Comparison of ENCODE assay signal across 1 cellular context in the genomic region with DNA sequence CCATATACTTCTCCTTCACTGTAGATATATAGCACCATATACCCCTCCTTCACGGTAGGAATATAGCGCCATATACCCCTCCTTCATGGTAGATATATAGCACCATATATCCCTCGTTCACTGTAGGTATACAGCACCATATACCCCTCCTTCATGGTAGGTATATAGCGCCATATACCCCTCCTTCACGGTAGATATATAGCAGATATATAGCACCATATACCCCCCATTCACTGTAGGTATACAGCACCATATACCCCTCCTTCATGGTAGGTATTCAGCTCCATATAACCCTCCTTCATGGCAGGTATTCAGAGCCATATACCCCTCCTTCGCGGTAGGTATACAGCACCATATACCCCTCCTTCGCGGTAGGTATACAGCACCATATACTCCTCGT.
TF ChIP-seq lines count a peak whose summit lies in the region.

No MANE protein-coding gene starts in this region.

TF ChIP-seq in HEK293, 187 proteins besides CTCF, POLR2A, EP300 and RAD21 (continued from another document):
- no peak for TF ChIP-seq ZNF18 (tag by site-specific recombination; IDR thresholded peaks at IDR 0.05)
- no peak for TF ChIP-seq BCL11B (tag by site-specific recombination; IDR thresholded peaks at IDR 0.05; ENCODE audit: low read depth)
- peak; percentile 60; the same call in 1 of the 2 replicates for TF ChIP-seq ZNF211 (tag by site-specific recombination; IDR thresholded peaks at IDR 0.05; ENCODE audit: low read depth)
